In the genomic region with DNA sequence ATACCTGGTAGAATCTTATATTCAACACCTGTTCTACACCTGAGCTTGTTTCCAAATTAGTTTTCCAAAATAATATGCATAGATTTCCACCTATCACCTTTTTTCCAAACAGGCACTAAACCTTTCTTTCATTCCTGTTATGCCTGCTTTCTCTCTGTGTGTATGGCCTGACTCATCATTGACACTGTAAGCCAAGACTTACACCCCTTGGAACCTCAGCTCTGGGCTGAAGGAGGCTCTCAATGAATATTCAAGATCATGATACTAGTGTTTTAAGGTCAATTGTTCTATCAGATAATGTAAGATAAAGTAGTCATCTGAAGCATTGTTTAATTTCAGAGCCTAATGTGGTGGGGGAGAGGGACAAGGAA, we compare ENCODE assay signal across 23 cellular contexts.
"Had no signal": no experiment of that assay in that cellular context is flagged by ENCODE, and none has a peak within 500 bp of the region (broad histone marks: within the 10 kb centered on the region; RNA-seq: fewer than 3 reads in every experiment).

No MANE protein-coding gene starts in this region.

- DNase-seq: activated B cell treated with CpG ODN at 0.5 μM for 24 hours; activated CD4-positive, alpha-beta memory T cell treated with anti-CD3 and anti-CD28 coated beads, Interleukin-2, amount 10 ng/mL, durations not matched to agents 7 days and 5 days; activated CD4-positive, alpha-beta T cell treated with anti-CD3 and anti-CD28 coated beads for 1 hour; activated CD4-positive, alpha-beta T cell treated with anti-CD3 and anti-CD28 coated beads, Interleukin-2, amount 10 ng/mL, durations not matched to agents 7 days and 5 days; activated gamma-delta T cell; activated naive CD4-positive, alpha-beta T cell treated with anti-CD3 and anti-CD28 coated beads for 36 hours; activated T-cell treated with anti-CD3 and anti-CD28 coated beads for 4 hours; activated T-cell treated with anti-CD3 and anti-CD28 coated beads, Interleukin-2, amount 50 U/mL, for 48 hours; brain microvascular endothelial cell; Karpas-422; MM.1S; NCI-H1105; NCI-H1436; NCI-H1694 treated with DMSO at 0.1 percent for 48 hours; NCI-H2029 treated with DMSO at 0.1 percent for 48 hours; NCI-H446; NCI-H524; PC-3; SHP77; T-helper 2 cell; T1000 had no signal

- H3K36me3 ChIP-seq: brain microvascular endothelial cell, cardiac muscle cell had no signal

- H3K27ac ChIP-seq: brain microvascular endothelial cell, cardiac muscle cell had no signal

- H3K27me3 ChIP-seq: brain microvascular endothelial cell had no signal

- H3K4me3 ChIP-seq: cardiac muscle cell, K562 had no signal
